Comparison of ENCODE assay signal across 7 cellular contexts in the genomic region with DNA sequence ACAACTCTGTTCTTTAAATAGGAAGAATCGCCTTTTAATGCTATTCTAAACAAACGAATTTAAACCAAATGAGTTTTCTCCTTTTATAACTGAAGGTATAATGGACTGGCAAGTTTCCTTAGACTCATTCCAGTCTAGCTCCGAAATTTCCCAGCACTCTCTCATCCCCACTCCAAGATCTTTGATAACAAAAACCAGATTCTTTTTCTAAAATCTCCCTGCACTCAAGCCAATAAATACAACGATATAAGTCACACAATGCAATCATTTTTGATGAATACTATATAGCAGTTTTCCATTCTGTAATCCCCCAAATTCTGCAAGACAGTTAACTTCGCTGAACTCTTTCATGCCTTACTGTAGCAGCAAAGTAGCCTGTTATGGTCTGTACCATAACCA. TPM values are rescaled to one million over a fixed set of nuclear protein-coding genes. Genes with fewer than 3 reads are reported as not detected.
DNase-seq lines count a peak whose midpoint lies in the region; ATAC-seq and TF ChIP-seq lines count a peak whose summit lies in the region.

No MANE protein-coding gene starts in this region.

- H3K4me3 ChIP-seq in HL-60 (replicated peaks; ENCODE audit: insufficient read depth, low read length), result peak overlapping the region; percentile 88
- peak overlapping the region; percentile 68 for H3K4me3 ChIP-seq in iPS-18c (ENCODE audit: insufficient read depth, low read depth, low read length)

- H3K4me1 Mint-ChIP-seq in activated CD8-positive, alpha-beta T cell treated with anti-CD3 and anti-CD28 coated beads, Interleukin-2, amount 10 ng/mL, durations not matched to agents 7 days and 5 days (ENCODE audit: low read depth), result peaks cover 38% of the 10 kb centered on the region
- peaks cover 21 to 58% of the 10 kb centered on the region in 2 donors for H3K4me1 Mint-ChIP-seq in stimulated activated naive B cell treated with anti-CD40 and anti-IgM and Interleukin-4, amounts not matched to agents 10 μg/mL and 1 μg/mL and 100 μg/mL, for 72 hours

- no peaks in the 10 kb centered on the region for H3K27me3 ChIP-seq in HL-60 (ENCODE audit: insufficient read depth, poor library complexity, severe bottlenecking)

- DNase-seq in HL-60 (ENCODE audit: low read depth in 1 of 2, low spot score in 1 of 2) (no peak), OCI-M1 (lab: John Stamatoyannopoulos, UW) (no peak), NK-92 (lab: John Stamatoyannopoulos, UW; ENCODE audit: unreplicated experiment) (no peak)
- DNase-seq in activated CD8-positive, alpha-beta T cell treated with anti-CD3 and anti-CD28 coated beads, Interleukin-2, amount 10 ng/mL, durations not matched to agents 7 days and 5 days, result no peak
- DNase-seq in stimulated activated naive B cell treated with anti-CD40 and anti-IgM and Interleukin-4, amounts not matched to agents 10 μg/mL and 1 μg/mL and 100 μg/mL, for 72 hours, result no peak

- H3K27ac Mint-ChIP-seq in activated CD8-positive, alpha-beta T cell treated with anti-CD3 and anti-CD28 coated beads, Interleukin-2, amount 10 ng/mL, durations not matched to agents 7 days and 5 days, result peak overlapping the region; percentile 88
- peak overlapping the region; percentile 99 for H3K27ac Mint-ChIP-seq in stimulated activated naive B cell treated with anti-CD40 and anti-IgM and Interleukin-4, amounts not matched to agents 10 μg/mL and 1 μg/mL and 100 μg/mL, for 72 hours

- no peak for TF ChIP-seq CTCF in HL-60 (IDR thresholded peaks at IDR 0.05; ENCODE audit: insufficient read depth, low read length)

- H3K4me3 Mint-ChIP-seq in activated CD8-positive, alpha-beta T cell treated with anti-CD3 and anti-CD28 coated beads, Interleukin-2, amount 10 ng/mL, durations not matched to agents 7 days and 5 days, result peak overlapping the region; percentile 96
- H3K4me3 Mint-ChIP-seq in stimulated activated naive B cell treated with anti-CD40 and anti-IgM and Interleukin-4, amounts not matched to agents 10 μg/mL and 1 μg/mL and 100 μg/mL, for 72 hours, result peak overlapping the region; percentile 89 to 96

- no peaks in the 10 kb centered on the region for H3K9me3 Mint-ChIP-seq in activated CD8-positive, alpha-beta T cell treated with anti-CD3 and anti-CD28 coated beads, Interleukin-2, amount 10 ng/mL, durations not matched to agents 7 days and 5 days (ENCODE audit: insufficient read depth)
- no peaks in the 10 kb centered on the region for H3K9me3 Mint-ChIP-seq in stimulated activated naive B cell treated with anti-CD40 and anti-IgM and Interleukin-4, amounts not matched to agents 10 μg/mL and 1 μg/mL and 100 μg/mL, for 72 hours

- H3K36me3 Mint-ChIP-seq in activated CD8-positive, alpha-beta T cell treated with anti-CD3 and anti-CD28 coated beads, Interleukin-2, amount 10 ng/mL, durations not matched to agents 7 days and 5 days (ENCODE audit: low read depth), result peaks cover 40% of the 10 kb centered on the region
- peaks cover 17 to 44% of the 10 kb centered on the region in 2 donors for H3K36me3 Mint-ChIP-seq in stimulated activated naive B cell treated with anti-CD40 and anti-IgM and Interleukin-4, amounts not matched to agents 10 μg/mL and 1 μg/mL and 100 μg/mL, for 72 hours

- CTCF ChIA-PET in activated CD8-positive, alpha-beta T cell treated with anti-CD3 and anti-CD28 coated beads, Interleukin-2, amount 10 ng/mL, durations not matched to agents 7 days and 5 days (lab: Charles Lee), result interaction anchor here (1.0 to 3.6 kb wide), 5 partner anchors 24 to 193 kb away, joined by 4 to 22 read pairs (median 6); no protein-coding TSS in a partner anchor

- peak overlapping the region; percentile 89 for H3K27ac ChIP-seq in HL-60 (replicated peaks)

- no peaks in the 10 kb centered on the region for H3K9me3 ChIP-seq in iPS-18c (ENCODE audit: control insufficient read depth, insufficient read depth, low read length)

- no peaks in the 10 kb centered on the region for H3K27me3 Mint-ChIP-seq in activated CD8-positive, alpha-beta T cell treated with anti-CD3 and anti-CD28 coated beads, Interleukin-2, amount 10 ng/mL, durations not matched to agents 7 days and 5 days (ENCODE audit: low read depth)
- no peaks in the 10 kb centered on the region for H3K27me3 Mint-ChIP-seq in stimulated activated naive B cell treated with anti-CD40 and anti-IgM and Interleukin-4, amounts not matched to agents 10 μg/mL and 1 μg/mL and 100 μg/mL, for 72 hours

- POLR2A ChIA-PET in activated CD8-positive, alpha-beta T cell treated with anti-CD3 and anti-CD28 coated beads, Interleukin-2, amount 10 ng/mL, durations not matched to agents 7 days and 5 days (lab: Charles Lee), result interaction anchor here (0.8 to 2.9 kb wide), 6 partner anchors 12 to 239 kb away, joined by 3 to 12 read pairs (median 3); a partner anchor contains a TSS

- ATAC-seq in activated CD8-positive, alpha-beta T cell treated with anti-CD3 and anti-CD28 coated beads, Interleukin-2, amount 10 ng/mL, durations not matched to agents 7 days and 5 days, result no peak
- ATAC-seq in stimulated activated naive B cell treated with anti-CD40 and anti-IgM and Interleukin-4, amounts not matched to agents 10 μg/mL and 1 μg/mL and 100 μg/mL, for 72 hours (replicated peaks), result no peak
- no peak for ATAC-seq in GM19035 (IDR thresholded peaks at IDR 0.05; ENCODE audit: unreplicated experiment)

RNA-seq across cellular contexts. Expression of a gene that starts 1.9 kb away (rescaled TPM):
- 100 to 1,000 TPM; 122 to 129 TPM for total RNA-seq in activated CD8-positive, alpha-beta T cell treated with anti-CD3 and anti-CD28 coated beads, Interleukin-2, amount 10 ng/mL, durations not matched to agents 7 days and 5 days

RNA-seq across cellular contexts. Expression of a gene that starts 27.2 kb away (rescaled TPM):
- total RNA-seq in activated CD8-positive, alpha-beta T cell treated with anti-CD3 and anti-CD28 coated beads, Interleukin-2, amount 10 ng/mL, durations not matched to agents 7 days and 5 days, result 1 to 10 TPM; 1.9 to 2.7 TPM

RNA-seq across cellular contexts. Expression of a gene that starts 33.1 kb away (rescaled TPM):
- total RNA-seq in activated CD8-positive, alpha-beta T cell treated with anti-CD3 and anti-CD28 coated beads, Interleukin-2, amount 10 ng/mL, durations not matched to agents 7 days and 5 days, result 10 to 100 TPM; 49.7 to 58.3 TPM

RNA-seq across cellular contexts. Expression of a gene that starts 40.5 kb away (rescaled TPM):
- not detected for total RNA-seq in activated CD8-positive, alpha-beta T cell treated with anti-CD3 and anti-CD28 coated beads, Interleukin-2, amount 10 ng/mL, durations not matched to agents 7 days and 5 days
